Comparison of ENCODE assay signal across 9 cellular contexts in genomic region chr2:232420463-232421188, GRCh38. TPM values are rescaled to one million over a fixed set of nuclear protein-coding genes. Genes with fewer than 3 reads are reported as not detected.
A peak's percentile ranks its signal among the peaks of the same experiment; 100 is the strongest.
DNase-seq lines count a peak whose midpoint lies in the region; ATAC-seq and TF ChIP-seq lines count a peak whose summit lies in the region.
"Had no signal": no experiment of that assay in that cellular context is flagged by ENCODE, and none has a peak within 500 bp of the region (broad histone marks: within the 10 kb centered on the region; RNA-seq: fewer than 3 reads in every experiment).

No MANE protein-coding gene starts in this region.

- peaks cover 38% of the 10 kb centered on the region for H3K27me3 Mint-ChIP-seq in activated naive CD4-positive, alpha-beta T cell treated with anti-CD3 and anti-CD28 coated beads for 36 hours (ENCODE audit: low read depth)
- peaks cover 43% of the 10 kb centered on the region for H3K27me3 Mint-ChIP-seq in activated CD8-positive, alpha-beta T cell treated with anti-CD3 and anti-CD28 coated beads, Interleukin-2, amount 10 ng/mL, durations not matched to agents 7 days and 5 days (ENCODE audit: low read depth)
- H3K27me3 Mint-ChIP-seq in CD14-positive monocyte (ENCODE audit: low read depth in 3 of 3) = peaks cover 48 to 73% (median 58%) of the 10 kb centered on the region in 3 donors

- TF ChIP-seq CTCF in stomach (IDR thresholded peaks at IDR 0.05) (no peak), CD14-positive monocyte (IDR thresholded peaks at IDR 0.05) (no peak)

- CTCF ChIA-PET in activated naive CD4-positive, alpha-beta T cell treated with anti-CD3 and anti-CD28 coated beads for 36 hours (lab: Charles Lee) = no interaction called here
- CTCF ChIA-PET in activated CD8-positive, alpha-beta T cell treated with anti-CD3 and anti-CD28 coated beads, Interleukin-2, amount 10 ng/mL, durations not matched to agents 7 days and 5 days (lab: Charles Lee) = no interaction called here

- intact Hi-C loops in activated naive CD4-positive, alpha-beta T cell treated with anti-CD3 and anti-CD28 coated beads for 36 hours (cut with micrococcal nuclease) = no loop called here
- intact Hi-C loops in stomach (cut with DNase I; ENCODE audit: low total_unique reads) = no loop called here
- intact Hi-C loops in CD14-positive monocyte (cut with micrococcal nuclease) = no loop called here

- H3K4me1 Mint-ChIP-seq in activated naive CD4-positive, alpha-beta T cell treated with anti-CD3 and anti-CD28 coated beads for 36 hours (ENCODE audit: low read depth) = peaks cover 14% of the 10 kb centered on the region
- H3K4me1 Mint-ChIP-seq in activated CD8-positive, alpha-beta T cell treated with anti-CD3 and anti-CD28 coated beads, Interleukin-2, amount 10 ng/mL, durations not matched to agents 7 days and 5 days (ENCODE audit: low read depth) = peaks cover 13% of the 10 kb centered on the region
- H3K4me1 Mint-ChIP-seq in CD14-positive monocyte = peaks cover 4% of the 10 kb centered on the region

- peaks cover 9% of the 10 kb centered on the region for H3K9me3 Mint-ChIP-seq in activated naive CD4-positive, alpha-beta T cell treated with anti-CD3 and anti-CD28 coated beads for 36 hours
- peaks cover 4% of the 10 kb centered on the region for H3K9me3 Mint-ChIP-seq in activated CD8-positive, alpha-beta T cell treated with anti-CD3 and anti-CD28 coated beads, Interleukin-2, amount 10 ng/mL, durations not matched to agents 7 days and 5 days (ENCODE audit: insufficient read depth)
- H3K9me3 Mint-ChIP-seq in CD14-positive monocyte = peaks cover 11 to 31% (median 22%) of the 10 kb centered on the region in 7 donors

- H3K9me3 ChIP-seq in iPS-18c (ENCODE audit: control insufficient read depth, insufficient read depth, low read length) (no peaks in the 10 kb centered on the region), stomach (peaks cover 0 to 18% (median 7%) of the 10 kb centered on the region in 4 donors)

- TF ChIP-seq POLR2A in stomach (IDR thresholded peaks at IDR 0.05) = no peak

- H3K27me3 ChIP-seq in stomach = peaks cover 27 to 95% (median 55%) of the 10 kb centered on the region in 3 donors

- H3K27ac ChIP-seq in stomach = no peak overlapping the region

- ATAC-seq in activated CD8-positive, alpha-beta T cell treated with anti-CD3 and anti-CD28 coated beads, Interleukin-2, amount 10 ng/mL, durations not matched to agents 7 days and 5 days = peak; percentile 78

- POLR2A ChIA-PET in activated CD8-positive, alpha-beta T cell treated with anti-CD3 and anti-CD28 coated beads, Interleukin-2, amount 10 ng/mL, durations not matched to agents 7 days and 5 days (lab: Charles Lee) = no interaction called here

- no peaks in the 10 kb centered on the region for H3K36me3 ChIP-seq in stomach

- peak; percentile 44 for DNase-seq in activated naive CD4-positive, alpha-beta T cell treated with anti-CD3 and anti-CD28 coated beads for 36 hours
- DNase-seq in activated naive CD4-positive, alpha-beta T cell treated with Interleukin-2 at 50 U/mL for 16 hours = no peak
- peak; percentile 64 for DNase-seq in activated CD8-positive, alpha-beta T cell treated with anti-CD3 and anti-CD28 coated beads, Interleukin-2, amount 10 ng/mL, durations not matched to agents 7 days and 5 days
- peak; percentile 61 for DNase-seq in stomach
- no peak for DNase-seq in CD14-positive monocyte (ENCODE audit: low spot score)
- no peak for DNase-seq in NCI-H226
- no peak for DNase-seq in GDM1 (lab: John Stamatoyannopoulos, UW)

- no peaks in the 10 kb centered on the region for H3K36me3 Mint-ChIP-seq in activated naive CD4-positive, alpha-beta T cell treated with anti-CD3 and anti-CD28 coated beads for 36 hours (ENCODE audit: low read depth)
- peaks cover 4% of the 10 kb centered on the region for H3K36me3 Mint-ChIP-seq in activated CD8-positive, alpha-beta T cell treated with anti-CD3 and anti-CD28 coated beads, Interleukin-2, amount 10 ng/mL, durations not matched to agents 7 days and 5 days (ENCODE audit: low read depth)
- H3K36me3 Mint-ChIP-seq in CD14-positive monocyte = peaks cover 0 to 6% of the 10 kb centered on the region in 2 donors

- H3K27ac Mint-ChIP-seq in activated naive CD4-positive, alpha-beta T cell treated with anti-CD3 and anti-CD28 coated beads for 36 hours = no peak overlapping the region
- H3K27ac Mint-ChIP-seq in activated CD8-positive, alpha-beta T cell treated with anti-CD3 and anti-CD28 coated beads, Interleukin-2, amount 10 ng/mL, durations not matched to agents 7 days and 5 days = no peak overlapping the region
- no peak overlapping the region for H3K27ac Mint-ChIP-seq in CD14-positive monocyte

- H3K4me3 Mint-ChIP-seq in activated naive CD4-positive, alpha-beta T cell treated with anti-CD3 and anti-CD28 coated beads for 36 hours = peak overlapping the region; percentile 32
- H3K4me3 Mint-ChIP-seq in activated CD8-positive, alpha-beta T cell treated with anti-CD3 and anti-CD28 coated beads, Interleukin-2, amount 10 ng/mL, durations not matched to agents 7 days and 5 days = peak overlapping the region; percentile 56
- H3K4me3 Mint-ChIP-seq in CD14-positive monocyte = peak overlapping the region in 1 of 2 donors; percentile 78

- H3K4me3 ChIP-seq in iPS-18c (ENCODE audit: insufficient read depth, low read depth, low read length) (peak overlapping the region; percentile 82), stomach (peak overlapping the region; percentile 25 to 46 (median 32))
- H3K4me3 ChIP-seq: lung had no signal

- 1 to 2% (median 2%) methylated on average over 23 to 79 of the region's 79 CpGs for WGBS in stomach, 5 donors

- no peak for TF ChIP-seq EP300 in stomach (IDR thresholded peaks at IDR 0.05)

- H3K4me1 ChIP-seq in stomach = peaks cover 25 to 34% (median 30%) of the 10 kb centered on the region in 4 donors

RNA-seq across cellular contexts. Expression of gene ALPG, which starts 14.0 kb away (rescaled TPM):
- not detected for total RNA-seq in activated naive CD4-positive, alpha-beta T cell treated with anti-CD3 and anti-CD28 coated beads for 36 hours
- not detected for total RNA-seq in activated CD8-positive, alpha-beta T cell treated with anti-CD3 and anti-CD28 coated beads, Interleukin-2, amount 10 ng/mL, durations not matched to agents 7 days and 5 days
- not detected for total RNA-seq in stomach
- polyA plus RNA-seq in stomach (not detected), CD14-positive monocyte (not detected)

RNA-seq across cellular contexts. Expression of gene ALPI, which starts 35.3 kb away (rescaled TPM):
- total RNA-seq in activated naive CD4-positive, alpha-beta T cell treated with anti-CD3 and anti-CD28 coated beads for 36 hours = not detected
- total RNA-seq in activated CD8-positive, alpha-beta T cell treated with anti-CD3 and anti-CD28 coated beads, Interleukin-2, amount 10 ng/mL, durations not matched to agents 7 days and 5 days = not detected
- total RNA-seq in stomach = 10 to 100 TPM in 1 of 5 donors, 1 to 10 TPM in 1, not detected in 3; 1.4 to 12.3 TPM
- polyA plus RNA-seq in stomach (not detected), CD14-positive monocyte (not detected)
- total RNA-seq: lung had no signal
- polyA plus RNA-seq: lung had no signal

RNA-seq across cellular contexts. Expression of gene ALPP, which starts 42.1 kb away (rescaled TPM):
- not detected for total RNA-seq in activated naive CD4-positive, alpha-beta T cell treated with anti-CD3 and anti-CD28 coated beads for 36 hours
- not detected for total RNA-seq in activated CD8-positive, alpha-beta T cell treated with anti-CD3 and anti-CD28 coated beads, Interleukin-2, amount 10 ng/mL, durations not matched to agents 7 days and 5 days
- total RNA-seq in stomach = not detected
- polyA plus RNA-seq in stomach (not detected), CD14-positive monocyte (not detected)

Comparison
In these comparisons a context has a peak if more than half of its experiments do, and no peak if none do; other contexts are left out.
1. DNase-seq: peak in activated naive CD4-positive, alpha-beta T cell treated with anti-CD3 and anti-CD28 coated beads for 36 hours (single experiment), activated CD8-positive, alpha-beta T cell treated with anti-CD3 and anti-CD28 coated beads, Interleukin-2, amount 10 ng/mL, durations not matched to agents 7 days and 5 days (single experiment) and stomach (single experiment); none in activated naive CD4-positive, alpha-beta T cell treated with Interleukin-2 at 50 U/mL for 16 hours (single experiment), CD14-positive monocyte (single experiment), NCI-H226 (single experiment) and GDM1 (single experiment).